Comparison of ENCODE assay signal across 8 cellular contexts in genomic region chr15:40941078-40941527, GRCh38. TPM values are rescaled to one million over a fixed set of nuclear protein-coding genes. Genes with fewer than 3 reads are reported as not detected.
DNase-seq lines count a peak whose midpoint lies in the region; ATAC-seq and TF ChIP-seq lines count a peak whose summit lies in the region.

No MANE protein-coding gene starts in this region.

- TF ChIP-seq EP300 in esophagus muscularis mucosa (IDR thresholded peaks at IDR 0.05) (no peak), sigmoid colon (IDR thresholded peaks at IDR 0.05) (no peak)

- H3K36me3 ChIP-seq in RWPE2 (ENCODE audit: low read depth): no peaks in the 10 kb centered on the region
- H3K36me3 ChIP-seq in esophagus muscularis mucosa: peaks cover 0 to 16% (median 0%) of the 10 kb centered on the region in 4 donors
- H3K36me3 ChIP-seq in sigmoid colon: no peaks in the 10 kb centered on the region

- ATAC-seq in GM21381 (IDR thresholded peaks at IDR 0.05; ENCODE audit: unreplicated experiment) (peak; percentile 9), RWPE2 (ENCODE audit: low read depth) (no peak), HG03565 (IDR thresholded peaks at IDR 0.05; ENCODE audit: unreplicated experiment) (no peak), GM18498 (IDR thresholded peaks at IDR 0.05; ENCODE audit: unreplicated experiment) (no peak)

- TF ChIP-seq CTCF in RWPE2 (IDR thresholded peaks at IDR 0.05; ENCODE audit: poor library complexity, severe bottlenecking): no peak
- TF ChIP-seq CTCF in esophagus muscularis mucosa (IDR thresholded peaks at IDR 0.05): no peak
- TF ChIP-seq CTCF in sigmoid colon (IDR thresholded peaks at IDR 0.05): no peak

- intact Hi-C loops in esophagus muscularis mucosa (cut with DNase I): no loop called here
- intact Hi-C loops in sigmoid colon (cut with DNase I): loop anchor here (2.0 to 10.0 kb wide), 3 partner anchors 34 to 174 kb away; partner anchors contain the start of gene INO80

- DNase-seq in RWPE2 (ENCODE audit: low spot score) (no peak), esophagus muscularis mucosa (ENCODE audit: extremely low spot score) (no peak), sigmoid colon (no peak), DMS153 (lab: John Stamatoyannopoulos, UW) (no peak), NOMO-1 treated with dmso at 0.1 percent for 144 hours (lab: John Stamatoyannopoulos, UW; ENCODE audit: unreplicated experiment) (no peak)

- H3K4me1 ChIP-seq in RWPE2 (ENCODE audit: insufficient read depth, poor library complexity, severe bottlenecking) (no peaks in the 10 kb centered on the region), esophagus muscularis mucosa (peaks cover 37 to 64% (median 46%) of the 10 kb centered on the region in 4 donors), sigmoid colon (peaks cover 0 to 24% (median 16%) of the 10 kb centered on the region in 4 donors)

- TF ChIP-seq POLR2A in esophagus muscularis mucosa (IDR thresholded peaks at IDR 0.05; ENCODE audit: low read depth): no peak
- no peak for TF ChIP-seq POLR2A in sigmoid colon (IDR thresholded peaks at IDR 0.05)

- H3K4me3 ChIP-seq in RWPE2 (ENCODE audit: severe bottlenecking) (peak overlapping the region; percentile 45), esophagus muscularis mucosa (peak overlapping the region; percentile 59 to 80 (median 68)), sigmoid colon (peak overlapping the region; percentile 40 to 65 (median 60))

- H3K27ac ChIP-seq in RWPE2 (ENCODE audit: poor library complexity, severe bottlenecking) (peak overlapping the region; percentile 1), esophagus muscularis mucosa (replicated peaks in 1 of 4) (peak overlapping the region; percentile 80 to 91 (median 86)), sigmoid colon (peak overlapping the region; percentile 74 to 87 (median 86))

- H3K27me3 ChIP-seq in RWPE2 (ENCODE audit: insufficient read depth, poor library complexity, severe bottlenecking) (no peaks in the 10 kb centered on the region), esophagus muscularis mucosa (peaks cover 0 to 4% (median 2%) of the 10 kb centered on the region in 4 donors), sigmoid colon (no peaks in the 10 kb centered on the region)

- H3K9me3 ChIP-seq in RWPE2 (ENCODE audit: severe bottlenecking) (no peaks in the 10 kb centered on the region), esophagus muscularis mucosa (no peaks in the 10 kb centered on the region), sigmoid colon (no peaks in the 10 kb centered on the region)

- WGBS in esophagus muscularis mucosa: 30% methylated on average over 4 of the region's 7 CpGs
- 6 to 35% methylated on average over 7 of the region's 7 CpGs for WGBS in sigmoid colon, 2 donors

RNA-seq across cellular contexts. Expression of gene DLL4, which starts 12.0 kb away (rescaled TPM):
- total RNA-seq in esophagus muscularis mucosa (10 to 100 TPM in 1 of 4 donors, 1 to 10 TPM in 3; 1.7 to 12.6 (median 7.5) TPM), sigmoid colon (1 to 10 TPM; 3.5 to 5.4 (median 4.6) TPM)
- polyA plus RNA-seq in sigmoid colon: 10 to 100 TPM in 1 of 3 donors, 1 to 10 TPM in 2; 1.6 to 12.2 (median 3.6) TPM

RNA-seq across cellular contexts. Expression of gene CHAC1, which starts 12.2 kb away (rescaled TPM):
- 1 to 10 TPM in 3 of 4 donors, under 1 TPM in 1; 0.66 to 3.6 (median 1.3) TPM for total RNA-seq in esophagus muscularis mucosa
- total RNA-seq in sigmoid colon: 1 to 10 TPM in 3 of 4 donors, under 1 TPM in 1; 0.66 to 3.1 (median 2.4) TPM
- 10 to 100 TPM in 1 of 3 donors, 1 to 10 TPM in 2; 3.0 to 31.4 (median 8.3) TPM for polyA plus RNA-seq in sigmoid colon

RNA-seq across cellular contexts. Expression of gene VPS18, which starts 46.9 kb away (rescaled TPM):
- 10 to 100 TPM; 28.7 to 36.6 (median 32.2) TPM for total RNA-seq in esophagus muscularis mucosa
- 10 to 100 TPM; 17.4 to 19.6 (median 19.0) TPM for total RNA-seq in sigmoid colon
- polyA plus RNA-seq in sigmoid colon: 10 to 100 TPM in 1 of 3 donors, 1 to 10 TPM in 2; 4.8 to 15.1 (median 6.7) TPM

Comparison
In these comparisons a context has a peak if more than half of its experiments do, and no peak if none do; other contexts are left out.
1. H3K27ac ChIP-seq: peak in every context shown above with its lines; median percentile 86 in esophagus muscularis mucosa; 86 in sigmoid colon; 1 in RWPE2.